Comparison of ENCODE assay signal across 26 cellular contexts in the genomic region with DNA sequence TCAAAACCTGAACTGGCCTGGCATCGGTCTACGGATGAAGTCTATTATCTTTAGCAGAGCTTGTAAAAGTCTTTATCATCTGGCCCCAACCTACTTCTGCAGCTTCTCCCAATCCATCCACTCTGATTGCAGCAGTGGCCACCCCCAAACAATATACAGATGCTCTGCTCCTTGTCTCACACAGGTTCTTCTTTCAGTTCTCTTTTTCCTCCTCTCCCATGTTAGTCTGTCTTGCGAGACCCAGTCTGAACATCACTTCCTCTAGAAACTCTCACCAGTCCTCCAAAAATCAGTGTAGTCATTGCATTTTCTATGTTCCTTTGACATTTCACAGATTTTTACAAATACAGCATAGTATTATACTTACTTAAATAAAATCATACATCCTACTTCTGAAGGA.
"Had no signal": no experiment of that assay in that cellular context is flagged by ENCODE, and none has a peak within 500 bp of the region (broad histone marks: within the 10 kb centered on the region; RNA-seq: fewer than 3 reads in every experiment).

No MANE protein-coding gene starts in this region.

- H3K4me3 ChIP-seq: Peyer's patch had no signal

- H3K27me3 ChIP-seq: Peyer's patch had no signal

- DNase-seq: activated B cell treated with CpG ODN at 0.5 μM for 24 hours; activated CD4-positive, alpha-beta memory T cell treated with anti-CD3 and anti-CD28 coated beads, Interleukin-2, amount 10 ng/mL, durations not matched to agents 7 days and 5 days; activated CD4-positive, alpha-beta T cell treated with anti-CD3 and anti-CD28 coated beads, Interleukin-2, amount 50 U/mL, for 1 hour; activated gamma-delta T cell treated with Interleukin-2 at 50 U/mL for 16 hours; activated naive CD4-positive, alpha-beta T cell treated with anti-CD3 and anti-CD28 coated beads, Interleukin-2, amount 10 ng/mL, durations not matched to agents 7 days and 5 days; activated naive CD8-positive, alpha-beta T cell treated with anti-CD3 and anti-CD28 coated beads for 36 hours; activated T-cell treated with anti-CD3 and anti-CD28 coated beads for 4 hours; activated T-cell treated with anti-CD3 and anti-CD28 coated beads, Interleukin-2, amount 50 U/mL, for 72 hours; anterior cingulate cortex; cerebellar nuclear complex; NCI-H1092; NCI-H1417; NCI-H1930; NCI-H2171; NCI-H2227 treated with DMSO at 0.1 percent for 48 hours; NCI-H446 treated with DMSO at 0.1 percent for 48 hours; NCI-H524 treated with DMSO at 0.1 percent for 48 hours; NCI-H774; Peyer's patch; Right ventricle myocardium superior; T-helper 17 cell; T-helper 9 cell had no signal

- H3K9me3 ChIP-seq: Peyer's patch had no signal

- FAIRE-seq: colon, TTC549 had no signal

- H3K4me1 ChIP-seq: Peyer's patch had no signal

- ATAC-seq: activated T-cell treated with anti-CD3 and anti-CD28 coated beads, Interleukin-2, amount 50 U/mL, for 72 hours; T-helper 17 cell had no signal

- H3K36me3 ChIP-seq: Peyer's patch had no signal

- H3K27ac ChIP-seq: KMS-11, Peyer's patch, RWPE1 had no signal
